Comparison of ENCODE assay signal across 13 cellular contexts in the genomic region with DNA sequence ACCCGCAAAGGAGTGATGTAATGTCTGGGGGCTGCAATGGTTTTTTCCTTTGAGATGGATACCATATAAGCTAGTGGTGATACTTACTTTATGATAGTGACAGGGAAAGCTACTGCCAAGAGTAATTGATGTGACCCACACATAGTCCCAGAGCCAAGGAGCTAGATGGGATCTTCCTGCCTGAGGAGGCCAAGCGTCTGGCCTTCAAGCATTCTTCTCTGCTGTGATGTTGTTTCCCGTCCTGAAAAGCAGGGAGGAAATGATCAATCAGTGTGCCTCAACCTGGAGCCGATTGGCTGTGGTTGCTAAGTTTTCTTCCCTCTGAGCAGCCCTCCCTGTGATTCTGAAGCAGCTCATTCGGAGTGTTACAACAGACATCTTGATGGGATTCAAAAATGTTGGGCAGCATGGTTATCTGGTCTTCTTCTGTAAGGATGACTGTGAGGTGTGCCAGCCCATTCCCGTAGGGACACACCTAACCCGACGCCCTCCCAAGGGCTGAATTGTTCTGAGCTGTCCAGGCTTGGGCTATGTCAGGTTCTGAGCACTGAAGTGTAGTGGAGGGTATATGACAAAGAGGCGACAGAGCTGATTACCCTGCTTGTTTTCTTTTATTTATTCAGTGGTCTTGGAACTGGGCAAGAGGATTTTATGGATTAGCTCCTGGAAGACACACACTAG. TPM values are rescaled to one million over a fixed set of nuclear protein-coding genes. Genes with fewer than 3 reads are reported as not detected.
DNase-seq lines count a peak whose midpoint lies in the region; ATAC-seq, FAIRE-seq and TF ChIP-seq lines count a peak whose summit lies in the region.
"Had no signal": no experiment of that assay in that cellular context is flagged by ENCODE, and none has a peak within 500 bp of the region (broad histone marks: within the 10 kb centered on the region; RNA-seq: fewer than 3 reads in every experiment).

No MANE protein-coding gene starts in this region.

- peaks cover 26 to 99% of the 10 kb centered on the region in 2 experiments for H3K79me2 ChIP-seq in H1 (ENCODE audit: control insufficient read depth in 1 of 2, insufficient read depth in 2 of 2, low read length in 2 of 2)

- no peak overlapping the region for H2AK5ac ChIP-seq in H1 (ENCODE audit: low read depth, low read length)

- H3K23me2 ChIP-seq in H1 (ENCODE audit: low read depth, low read length): no peaks in the 10 kb centered on the region

- H3K79me1 ChIP-seq in H1 (ENCODE audit: low read depth, low read length): peaks cover 8% of the 10 kb centered on the region

- H4K5ac ChIP-seq in H1 (ENCODE audit: insufficient read length, low read depth, low read length): no peak overlapping the region

- no peak overlapping the region for H3K4ac ChIP-seq in H1 (replicated peaks; ENCODE audit: insufficient read length, low read depth, low read length)

- no peak overlapping the region for H2BK20ac ChIP-seq in H1 (ENCODE audit: low read length)

- H3K4me1 Mint-ChIP-seq in CD4-positive, CD25-positive, alpha-beta regulatory T cell: peaks cover 9 to 21% (median 16%) of the 10 kb centered on the region in 4 donors
- peaks cover 31% of the 10 kb centered on the region for H3K4me1 Mint-ChIP-seq in neural crest cell

- no peak overlapping the region for H3K56ac ChIP-seq in H1 (replicated peaks; ENCODE audit: insufficient read length, low read depth, low read length)

- no peak overlapping the region for H3K27ac ChIP-seq in CD4-positive, CD25-positive, alpha-beta regulatory T cell (ENCODE audit: insufficient read depth, low read length, poor library complexity, severe bottlenecking)
- peak overlapping the region; percentile 63 for H3K27ac ChIP-seq in HL-60 (replicated peaks)
- 0 out of 2 replicates have a peak overlapping the region, but pooled peaks have one; percentile 19 for H3K27ac ChIP-seq in H1 (ENCODE audit: low read depth, low read length)
- H3K27ac ChIP-seq: brain microvascular endothelial cell had no signal

- TF ChIP-seq RAD21 in H1 (IDR thresholded peaks at IDR 0.05 in 1 of 2, conservative IDR thresholded peaks at IDR 0.05 in 1 of 2; ENCODE audit: low read depth in 2 of 2, low read length in 2 of 2): no peak

- no peak overlapping the region; the same call in 1 of the 2 replicates for H3K18ac ChIP-seq in H1 (ENCODE audit: extremely low read depth, low read length)

- H3K14ac ChIP-seq in H1 (ENCODE audit: insufficient read length): no peak overlapping the region

- H3K4me2 ChIP-seq in H1 (ENCODE audit: insufficient read depth in 1 of 2, low read depth in 2 of 2, low read length in 2 of 2): 0 out of 4 replicates have a peak overlapping the region, but pooled peaks of 1 of the 2 experiments have one; percentile 12

- no peak for DNase-seq in CD4-positive, CD25-positive, alpha-beta regulatory T cell
- no peak for DNase-seq in HL-60 (ENCODE audit: low read depth in 1 of 2, low spot score in 1 of 2)
- DNase-seq in H1 (ENCODE audit: low read depth in 1 of 2, low spot score in 2 of 2): no peak
- DNase-seq in neural crest cell (ENCODE audit: low read depth, low spot score): no peak
- DNase-seq in SKM-1 (lab: John Stamatoyannopoulos, UW; ENCODE audit: unreplicated experiment): no peak
- no peak for DNase-seq in NCI-H2029 (lab: John Stamatoyannopoulos, UW)
- no peak for DNase-seq in activated CD4-positive, alpha-beta T cell treated with anti-CD3 and anti-CD28 coated beads for 4 hours
- no peak for DNase-seq in stimulated activated CD4-positive, alpha-beta T cell treated with anti-CD3 and anti-CD28 coated beads, Interleukin-4, amount 100 ng/mL, for 24 hours
- DNase-seq: activated T-cell treated with anti-CD3 and anti-CD28 coated beads, Interleukin-2, amount 50 U/mL, for 48 hours; brain microvascular endothelial cell; KG1; NCI-H1694 had no signal

- POLR2A ChIA-PET in H1 (lab: Charles Lee; ENCODE audit: partially characterized antibody): interaction anchor here (1.2 to 2.2 kb wide), 8 partner anchors 8 to 146 kb away, joined by 3 to 15 read pairs (median 4); a partner anchor contains a TSS

- H4K8ac ChIP-seq in H1 (ENCODE audit: extremely low read depth, insufficient read depth, low read length): no peak overlapping the region

- no peak for TF ChIP-seq POLR2A in H1 (IDR thresholded peaks at IDR 0.05; ENCODE audit: control extremely low read depth in 1 of 2, low read depth in 2 of 2, low read length in 2 of 2)

- H3K9ac ChIP-seq in H1 (replicated peaks in 1 of 4; ENCODE audit: extremely low read depth in 1 of 4, low read depth in 3 of 4, low read length in 3 of 4): no peak overlapping the region

- CTCF ChIA-PET in H1 (lab: Charles Lee; ENCODE audit: partially characterized antibody): interaction anchor here (0.6 to 4.8 kb wide), 8 partner anchors 10 to 225 kb away, joined by 3 to 32 read pairs (median 4); no protein-coding TSS in a partner anchor

- peak overlapping the region; percentile 13 to 52 (median 43) for H3K27ac Mint-ChIP-seq in CD4-positive, CD25-positive, alpha-beta regulatory T cell
- peak overlapping the region; percentile 60 for H3K27ac Mint-ChIP-seq in neural crest cell (ENCODE audit: unreplicated experiment)

- no peaks in the 10 kb centered on the region for H3K27me3 ChIP-seq in CD4-positive, CD25-positive, alpha-beta regulatory T cell (ENCODE audit: control insufficient read depth, insufficient read depth, low read length)
- H3K27me3 ChIP-seq in HL-60 (ENCODE audit: insufficient read depth, poor library complexity, severe bottlenecking): no peaks in the 10 kb centered on the region
- no peaks in the 10 kb centered on the region for H3K27me3 ChIP-seq in H1 (replicated peaks in 1 of 4; ENCODE audit: control insufficient read depth in 3 of 4, extremely low read depth in 1 of 4, insufficient read depth in 3 of 4, low read length in 3 of 4)
- H3K27me3 ChIP-seq: brain microvascular endothelial cell had no signal

- H3K36me3 Mint-ChIP-seq in CD4-positive, CD25-positive, alpha-beta regulatory T cell: no peaks in the 10 kb centered on the region
- H3K36me3 Mint-ChIP-seq in neural crest cell (ENCODE audit: low read depth): peaks cover 17% of the 10 kb centered on the region

- H2AFZ ChIP-seq in H1 (ENCODE audit: low read length): no peak overlapping the region

- no peak overlapping the region for H2BK15ac ChIP-seq in H1 (ENCODE audit: low read length)

- no peak overlapping the region for H4K91ac ChIP-seq in H1 (replicated peaks; ENCODE audit: insufficient read length, low read length)

- WGBS in H1 (ENCODE audit: extremely low coverage in 1 of 2, insufficient coverage in 1 of 2, insufficient read length in 1 of 2, insufficient replicate concordance in 2 of 2, low coverage in 1 of 2, low lambda C conversion rate in 2 of 2, missing lambda C conversion rate in 1 of 2), 2 experiments: 86% methylated on average over 9 of the region's 9 CpGs; no CpG with 5 or more reads in 1 of the 2 experiments

- no peak for FAIRE-seq in H1 (lab: Jason Lieb, UNC)
- FAIRE-seq: endometrium had no signal

- H3K9me3 ChIP-seq in CD4-positive, CD25-positive, alpha-beta regulatory T cell (ENCODE audit: control insufficient read depth in 2 of 2, low read length in 2 of 2): no peaks in the 10 kb centered on the region
- H3K9me3 ChIP-seq in H1 (ENCODE audit: insufficient read depth in 2 of 2, low read depth in 1 of 2, low read length in 1 of 2): no peaks in the 10 kb centered on the region

- no peak overlapping the region for H3K4me3 ChIP-seq in CD4-positive, CD25-positive, alpha-beta regulatory T cell (ENCODE audit: low read depth, low read length)
- H3K4me3 ChIP-seq in HL-60 (replicated peaks; ENCODE audit: insufficient read depth, low read length): no peak overlapping the region
- no peak overlapping the region for H3K4me3 ChIP-seq in H1 (ENCODE audit: extremely low read depth in 1 of 4, insufficient read depth in 2 of 4, low read depth in 3 of 4, low read length in 4 of 4)

- no peaks in the 10 kb centered on the region for H3K9me3 Mint-ChIP-seq in CD4-positive, CD25-positive, alpha-beta regulatory T cell
- no peaks in the 10 kb centered on the region for H3K9me3 Mint-ChIP-seq in neural crest cell

- H3K23ac ChIP-seq in H1 (ENCODE audit: insufficient read length): no peak overlapping the region

- no peak for TF ChIP-seq EP300 in H1 (IDR thresholded peaks at IDR 0.05; ENCODE audit: borderline replicate concordance in 1 of 2, low read depth in 2 of 2, low read length in 2 of 2)

- H3K4me3 Mint-ChIP-seq in CD4-positive, CD25-positive, alpha-beta regulatory T cell: no peak overlapping the region
- no peak overlapping the region for H3K4me3 Mint-ChIP-seq in neural crest cell

- H2BK5ac ChIP-seq in H1 (ENCODE audit: low read depth, low read length): peak overlapping the region; percentile 26; the same call in 1 of the 2 replicates

- no peaks in the 10 kb centered on the region for H3K27me3 Mint-ChIP-seq in CD4-positive, CD25-positive, alpha-beta regulatory T cell
- H3K27me3 Mint-ChIP-seq in neural crest cell (ENCODE audit: low read depth): no peaks in the 10 kb centered on the region

- H3K4me1 ChIP-seq in CD4-positive, CD25-positive, alpha-beta regulatory T cell (ENCODE audit: control insufficient read depth, insufficient read depth, low read length, poor library complexity, severe bottlenecking): no peaks in the 10 kb centered on the region
- H3K4me1 ChIP-seq in H1 (replicated peaks in 1 of 4; ENCODE audit: control insufficient read depth in 3 of 4, insufficient read depth in 4 of 4, low read length in 3 of 4): peaks cover 0 to 13% (median 2%) of the 10 kb centered on the region in 4 experiments; a peak in 2 of 7 replicates

- H4K20me1 ChIP-seq in H1 (replicated peaks in 1 of 2; ENCODE audit: control insufficient read depth in 1 of 2, insufficient read depth in 2 of 2, low read length in 2 of 2): peaks cover 22 to 26% of the 10 kb centered on the region in 2 experiments

- no peak overlapping the region for H2BK120ac ChIP-seq in H1 (replicated peaks; ENCODE audit: low read depth, low read length)

- no peak for TF ChIP-seq CTCF in HL-60 (IDR thresholded peaks at IDR 0.05; ENCODE audit: insufficient read depth, low read length)
- TF ChIP-seq CTCF in H1 (IDR thresholded peaks at IDR 0.05; ENCODE audit: control extremely low read depth in 1 of 3, insufficient read depth in 1 of 3, low read depth in 1 of 3, low read length in 3 of 3): no peak
- no peak for TF ChIP-seq CTCF in neural crest cell (conservative IDR thresholded peaks at IDR 0.05)

- no peaks in the 10 kb centered on the region for H3K36me3 ChIP-seq in CD4-positive, CD25-positive, alpha-beta regulatory T cell (ENCODE audit: control insufficient read depth, insufficient read depth, low read length)
- H3K36me3 ChIP-seq in H1 (ENCODE audit: control insufficient read depth in 2 of 4, insufficient read depth in 4 of 4, low read length in 3 of 4): no peaks in the 10 kb centered on the region; a peak in 1 of 8 replicates
- H3K36me3 ChIP-seq: brain microvascular endothelial cell had no signal

- H2BK12ac ChIP-seq in H1 (ENCODE audit: low read depth, low read length): no peak overlapping the region

- no peak for ATAC-seq in CD4-positive, CD25-positive, alpha-beta regulatory T cell (ENCODE audit: low read depth in 2 of 2)

RNA-seq across cellular contexts. Expression of a gene that starts 56.7 kb away (rescaled TPM):
- 5.5 TPM for total RNA-seq in CD4-positive, CD25-positive, alpha-beta regulatory T cell
- 10 to 100 TPM in 2 of 4 donors, 1 to 10 TPM in 2; 9.6 to 12.8 (median 11.2) TPM for polyA plus RNA-seq in CD4-positive, CD25-positive, alpha-beta regulatory T cell
- total RNA-seq in H1 (2021; fragmentation: NEBNext Ultra II Directional; extraction: Animal tissue kit (Norgen Biotek cat#: 25700)): 102 and 103 TPM in 2 replicates
- 105 and 109 TPM in 2 replicates for polyA plus RNA-seq in H1 (2011; rRNA removed)
- 93.3 TPM for polyA plus RNA-seq in H1 (2011; cell fraction: cytosol; rRNA removed)
- 78.4 TPM for polyA plus RNA-seq in H1 (2011; cell fraction: nucleus; rRNA removed)
- polyA plus RNA-seq in H1 (2012, experiment 1 of 2): 77.5 to 83.9 TPM (median 80.6 TPM) in 4 replicates
- polyA plus RNA-seq in H1 (2012, experiment 2 of 2): 67.8 TPM
- polyA plus RNA-seq in H1 (2013, experiment 1 of 2): 69.1 TPM
- polyA plus RNA-seq in H1 (2013, experiment 2 of 2): 71.6 TPM
- 124 and 144 TPM in 2 replicates for polyA minus RNA-seq in H1 (2011; rRNA and poly(A)+ RNA removed)
- 73.4 TPM for polyA minus RNA-seq in H1 (2011; cell fraction: cytosol; rRNA and poly(A)+ RNA removed)
- 64.7 TPM for polyA minus RNA-seq in H1 (2011; cell fraction: nucleus; rRNA and poly(A)+ RNA removed)
- total RNA-seq in neural crest cell: 64.6 and 66.7 TPM in 2 replicates

Comparison
In these comparisons a context has a peak if more than half of its experiments do, and no peak if none do; other contexts are left out.
1. RNA of a gene that starts 56.7 kb away (total RNA-seq): 102 to 103 TPM in H1 and 64.6 to 66.7 TPM in neural crest cell; 5.5 TPM in CD4-positive, CD25-positive, alpha-beta regulatory T cell (single experiment); every median in the first group is over 10 times any median in the second.